26 cellular contexts compared by ENCODE assay signal in the genomic region with DNA sequence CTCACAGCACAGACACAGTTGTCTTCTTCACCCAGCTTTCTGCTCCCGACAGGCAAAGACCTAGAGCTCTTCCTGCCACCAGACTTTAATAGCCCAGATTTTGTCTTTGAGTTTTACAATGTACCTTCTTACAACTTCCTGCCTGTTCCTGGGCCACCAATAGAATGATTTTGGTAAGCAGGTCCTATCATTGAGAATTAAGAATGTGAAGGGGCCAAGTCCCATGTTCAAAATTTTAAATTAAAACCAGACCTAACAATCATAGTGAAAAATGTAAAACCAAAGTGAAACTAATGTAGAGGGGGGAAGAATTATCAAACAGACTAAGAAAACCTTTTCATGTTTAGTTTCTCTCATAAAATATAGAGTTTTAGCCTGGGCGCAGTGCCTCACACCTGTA.
DNase-seq lines count a peak whose midpoint lies in the region; ATAC-seq and TF ChIP-seq lines count a peak whose summit lies in the region.
"Had no signal": no experiment of that assay in that cellular context is flagged by ENCODE, and none has a peak within 500 bp of the region (broad histone marks: within the 10 kb centered on the region; RNA-seq: fewer than 3 reads in every experiment).

No MANE protein-coding gene starts in this region.

- peaks cover 8% of the 10 kb centered on the region for H3K27me3 ChIP-seq in effector memory CD4-positive, alpha-beta T cell (replicated peaks; ENCODE audit: control insufficient read depth, insufficient read depth, low read length, poor library complexity, severe bottlenecking)
- H3K27me3 ChIP-seq in ascending aorta: no peaks in the 10 kb centered on the region
- H3K27me3 ChIP-seq: SJCRH30 had no signal

- peak; percentile 13 to 38 for ATAC-seq in activated CD4-positive, CD25-positive, alpha-beta regulatory T cell treated with anti-CD3 and anti-CD28 coated beads, Interleukin-2, amount 50 U/mL, for 24 hours
- ATAC-seq in activated naive CD8-positive, alpha-beta T cell treated with anti-CD3 and anti-CD28 coated beads, Interleukin-2, amount 10 ng/mL, durations not matched to agents 7 days and 5 days (ENCODE audit: low read depth): no peak
- ATAC-seq in activated naive CD8-positive, alpha-beta T cell treated with anti-CD3 and anti-CD28 coated beads, Interleukin-2, amount 50 U/mL, for 24 hours: no peak
- ATAC-seq: Right ventricle myocardium inferior had no signal

- POLR2A ChIA-PET in activated naive CD8-positive, alpha-beta T cell treated with anti-CD3 and anti-CD28 coated beads, Interleukin-2, amount 10 ng/mL, durations not matched to agents 7 days and 5 days (lab: Charles Lee): interaction anchor here (0.6 kb wide), 1 partner anchor 96 kb away, joined by 3 read pairs; no protein-coding TSS in a partner anchor

- intact Hi-C loops in ascending aorta (cut with DNase I): no loop called here

- no peaks in the 10 kb centered on the region for H3K36me3 Mint-ChIP-seq in activated naive CD8-positive, alpha-beta T cell treated with anti-CD3 and anti-CD28 coated beads, Interleukin-2, amount 10 ng/mL, durations not matched to agents 7 days and 5 days
- peaks cover 6% of the 10 kb centered on the region for H3K36me3 Mint-ChIP-seq in activated naive CD8-positive, alpha-beta T cell treated with anti-CD3 and anti-CD28 coated beads, Interleukin-2, amount 50 U/mL, for 24 hours (ENCODE audit: low read depth)

- H3K9me3 ChIP-seq in SK-N-MC (ENCODE audit: low read depth, low read length): no peaks in the 10 kb centered on the region
- H3K9me3 ChIP-seq in effector memory CD4-positive, alpha-beta T cell (ENCODE audit: control insufficient read depth, low read length): no peaks in the 10 kb centered on the region
- H3K9me3 ChIP-seq in ascending aorta: no peaks in the 10 kb centered on the region

- H3K9ac ChIP-seq in SK-N-MC (ENCODE audit: insufficient read length): no peak overlapping the region
- H3K9ac ChIP-seq: GM23248, KMS-11 had no signal

- TF ChIP-seq CTCF in ascending aorta (IDR thresholded peaks at IDR 0.05): no peak

- peak overlapping the region; percentile 27; the same call in 1 of the 2 replicates for H3K27ac ChIP-seq in SK-N-MC
- no peak overlapping the region for H3K27ac ChIP-seq in effector memory CD4-positive, alpha-beta T cell (ENCODE audit: insufficient read depth, low read length, poor library complexity, severe bottlenecking)
- no peak overlapping the region for H3K27ac ChIP-seq in ascending aorta
- H3K27ac ChIP-seq: 22Rv1, C4-2B, GM23248, HL-60, KMS-11, PC-9, SJCRH30 had no signal

- H3K36me3 ChIP-seq in SK-N-MC (ENCODE audit: insufficient read depth, low read length): no peaks in the 10 kb centered on the region
- H3K36me3 ChIP-seq in effector memory CD4-positive, alpha-beta T cell (ENCODE audit: control insufficient read depth, insufficient read depth, low read length): no peaks in the 10 kb centered on the region
- no peaks in the 10 kb centered on the region for H3K36me3 ChIP-seq in ascending aorta
- H3K36me3 ChIP-seq: SJCRH30 had no signal

- H3K4me1 Mint-ChIP-seq in activated naive CD8-positive, alpha-beta T cell treated with anti-CD3 and anti-CD28 coated beads, Interleukin-2, amount 10 ng/mL, durations not matched to agents 7 days and 5 days: peaks cover 8% of the 10 kb centered on the region
- H3K4me1 Mint-ChIP-seq in activated naive CD8-positive, alpha-beta T cell treated with anti-CD3 and anti-CD28 coated beads, Interleukin-2, amount 50 U/mL, for 24 hours: peaks cover 20% of the 10 kb centered on the region

- H3K4me3 Mint-ChIP-seq in activated naive CD8-positive, alpha-beta T cell treated with anti-CD3 and anti-CD28 coated beads, Interleukin-2, amount 10 ng/mL, durations not matched to agents 7 days and 5 days: peak overlapping the region; percentile 20
- no peak overlapping the region for H3K4me3 Mint-ChIP-seq in activated naive CD8-positive, alpha-beta T cell treated with anti-CD3 and anti-CD28 coated beads, Interleukin-2, amount 50 U/mL, for 24 hours
- H3K4me3 Mint-ChIP-seq: B cell had no signal

- no peak overlapping the region for H3K27ac Mint-ChIP-seq in activated naive CD8-positive, alpha-beta T cell treated with anti-CD3 and anti-CD28 coated beads, Interleukin-2, amount 10 ng/mL, durations not matched to agents 7 days and 5 days
- H3K27ac Mint-ChIP-seq in activated naive CD8-positive, alpha-beta T cell treated with anti-CD3 and anti-CD28 coated beads, Interleukin-2, amount 50 U/mL, for 24 hours: no peak overlapping the region
- H3K27ac Mint-ChIP-seq: B cell, IgD-negative memory B cell had no signal

- H3K9me3 Mint-ChIP-seq in activated naive CD8-positive, alpha-beta T cell treated with anti-CD3 and anti-CD28 coated beads, Interleukin-2, amount 10 ng/mL, durations not matched to agents 7 days and 5 days: peaks cover 10% of the 10 kb centered on the region
- H3K9me3 Mint-ChIP-seq in activated naive CD8-positive, alpha-beta T cell treated with anti-CD3 and anti-CD28 coated beads, Interleukin-2, amount 50 U/mL, for 24 hours: peaks cover 4% of the 10 kb centered on the region

- H3K27me3 Mint-ChIP-seq in activated naive CD8-positive, alpha-beta T cell treated with anti-CD3 and anti-CD28 coated beads, Interleukin-2, amount 10 ng/mL, durations not matched to agents 7 days and 5 days: no peaks in the 10 kb centered on the region
- H3K27me3 Mint-ChIP-seq in activated naive CD8-positive, alpha-beta T cell treated with anti-CD3 and anti-CD28 coated beads, Interleukin-2, amount 50 U/mL, for 24 hours: peaks cover 2% of the 10 kb centered on the region
- H3K27me3 Mint-ChIP-seq: B cell had no signal

- H3K4me1 ChIP-seq in effector memory CD4-positive, alpha-beta T cell (ENCODE audit: control insufficient read depth, insufficient read depth, low read length, poor library complexity, severe bottlenecking): no peaks in the 10 kb centered on the region
- H3K4me1 ChIP-seq in ascending aorta: no peaks in the 10 kb centered on the region
- H3K4me1 ChIP-seq: SJCRH30 had no signal

- H3K4me3 ChIP-seq in SK-N-MC (peak overlapping the region; percentile 11; the same call in 1 of the 2 replicates), ascending aorta (no peak overlapping the region)
- H3K4me3 ChIP-seq in effector memory CD4-positive, alpha-beta T cell (ENCODE audit: insufficient read depth, low read depth, low read length, poor library complexity, severe bottlenecking): peak overlapping the region; percentile 22
- H3K4me3 ChIP-seq: GM23248, PC-9, SJCRH30 had no signal

- no peak for DNase-seq in activated CD4-positive, CD25-positive, alpha-beta regulatory T cell treated with anti-CD3 and anti-CD28 coated beads, Interleukin-2, amount 50 U/mL, for 72 hours
- DNase-seq in activated naive CD8-positive, alpha-beta T cell treated with anti-CD3 and anti-CD28 coated beads, Interleukin-2, amount 10 ng/mL, durations not matched to agents 7 days and 5 days: no peak
- DNase-seq in activated naive CD8-positive, alpha-beta T cell treated with anti-CD3 and anti-CD28 coated beads, Interleukin-2, amount 50 U/mL, for 24 hours: no peak
- DNase-seq in SK-N-MC (ENCODE audit: low read depth, low spot score) (no peak), NCI-H2081 (lab: John Stamatoyannopoulos, UW) (no peak), ascending aorta (ENCODE audit: low spot score in 2 of 2) (no peak)
- no peak for DNase-seq in effector memory CD4-positive, alpha-beta T cell
- DNase-seq: DMS153, GM23248, H7, NCI-H1092 treated with DMSO at 0.1 percent for 48 hours, NCI-H1436, NCI-H187, NCI-H2171 treated with DMSO at 0.1 percent for 48 hours, NCI-H524, NCI-H774, PC-9, SJCRH30 had no signal

Comparison
In these comparisons a context has a peak if more than half of its experiments do, and no peak if none do; other contexts are left out.
1. ATAC-seq: peak in activated CD4-positive, CD25-positive, alpha-beta regulatory T cell treated with anti-CD3 and anti-CD28 coated beads, Interleukin-2, amount 50 U/mL, for 24 hours (2 of 2); none in activated naive CD8-positive, alpha-beta T cell treated with anti-CD3 and anti-CD28 coated beads, Interleukin-2, amount 10 ng/mL, durations not matched to agents 7 days and 5 days (single experiment) and activated naive CD8-positive, alpha-beta T cell treated with anti-CD3 and anti-CD28 coated beads, Interleukin-2, amount 50 U/mL, for 24 hours (single experiment).
2. H3K4me3 ChIP-seq: peak in SK-N-MC (single experiment) and effector memory CD4-positive, alpha-beta T cell (single experiment); none in ascending aorta (0 of 2).